2 cellular contexts compared by ENCODE assay signal in the genomic region with DNA sequence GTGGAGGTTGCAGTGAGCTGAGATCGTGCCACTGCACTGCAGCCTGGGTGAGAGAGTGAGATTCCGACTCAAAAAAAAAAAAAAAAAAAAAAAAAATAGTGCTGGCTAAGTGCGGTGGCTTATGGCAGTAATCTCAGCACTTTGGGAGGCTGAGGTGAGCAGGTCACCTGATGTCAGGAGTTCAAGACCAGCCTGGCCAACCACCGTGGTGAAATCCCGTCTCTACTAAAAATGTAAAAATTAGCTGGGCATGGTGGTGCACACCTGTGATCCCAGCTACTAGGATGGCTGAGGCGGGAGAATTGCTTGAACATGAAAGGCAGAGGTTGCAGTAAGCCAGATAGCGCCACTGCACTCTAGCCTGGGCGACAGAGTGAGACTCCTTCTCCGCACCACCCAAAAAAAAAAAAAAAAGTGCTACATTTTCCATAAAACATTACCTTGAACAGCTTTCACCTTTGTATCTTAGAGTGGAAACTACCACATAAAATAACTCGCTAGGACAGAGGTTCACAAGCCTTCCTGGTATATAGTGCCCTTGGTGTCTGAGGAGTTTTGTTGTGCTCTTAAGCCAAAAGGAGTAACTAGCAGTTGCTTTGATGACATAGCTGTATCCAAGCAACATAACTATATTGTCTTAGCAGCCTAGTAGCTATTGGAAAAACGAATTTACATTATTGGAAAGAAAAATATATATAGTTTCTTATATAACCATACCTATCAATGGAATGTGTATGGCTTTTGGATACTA.
TF ChIP-seq lines count a peak whose summit lies in the region.

No MANE protein-coding gene starts in this region.

TF ChIP-seq in A549, 52 proteins besides CTCF, POLR2A, EP300 and RAD21:
- TF ChIP-seq CHD2 (IDR thresholded peaks at IDR 0.05; ENCODE audit: low read length, partially characterized antibody) (no peak), POLR2AphosphoS2 (conservative IDR thresholded peaks at IDR 0.05; ENCODE audit: low read length) (0 out of 2 replicates have a peak, but pooled peaks have one; percentile 73)

TF ChIP-seq in HepG2, 621 proteins besides CTCF, POLR2A, EP300 and RAD21:
- TF ChIP-seq, protein P1, sequence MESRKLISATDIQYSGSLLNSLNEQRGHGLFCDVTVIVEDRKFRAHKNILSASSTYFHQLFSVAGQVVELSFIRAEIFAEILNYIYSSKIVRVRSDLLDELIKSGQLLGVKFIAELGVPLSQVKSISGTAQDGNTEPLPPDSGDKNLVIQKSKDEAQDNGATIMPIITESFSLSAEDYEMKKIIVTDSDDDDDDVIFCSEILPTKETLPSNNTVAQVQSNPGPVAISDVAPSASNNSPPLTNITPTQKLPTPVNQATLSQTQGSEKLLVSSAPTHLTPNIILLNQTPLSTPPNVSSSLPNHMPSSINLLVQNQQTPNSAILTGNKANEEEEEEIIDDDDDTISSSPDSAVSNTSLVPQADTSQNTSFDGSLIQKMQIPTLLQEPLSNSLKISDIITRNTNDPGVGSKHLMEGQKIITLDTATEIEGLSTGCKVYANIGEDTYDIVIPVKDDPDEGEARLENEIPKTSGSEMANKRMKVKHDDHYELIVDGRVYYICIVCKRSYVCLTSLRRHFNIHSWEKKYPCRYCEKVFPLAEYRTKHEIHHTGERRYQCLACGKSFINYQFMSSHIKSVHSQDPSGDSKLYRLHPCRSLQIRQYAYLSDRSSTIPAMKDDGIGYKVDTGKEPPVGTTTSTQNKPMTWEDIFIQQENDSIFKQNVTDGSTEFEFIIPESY (CRISPR knock-in tag; IDR thresholded peaks at IDR 0.05), result 0 out of 2 replicates have a peak, but pooled peaks have one; percentile 34
- peak; percentile 21; the same call in 1 of the 2 replicates for TF ChIP-seq POLR2AphosphoS5 (IDR thresholded peaks at IDR 0.05; ENCODE audit: low read depth, low read length)
- TF ChIP-seq, protein P2, sequence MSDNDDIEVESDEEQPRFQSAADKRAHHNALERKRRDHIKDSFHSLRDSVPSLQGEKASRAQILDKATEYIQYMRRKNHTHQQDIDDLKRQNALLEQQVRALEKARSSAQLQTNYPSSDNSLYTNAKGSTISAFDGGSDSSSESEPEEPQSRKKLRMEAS (IDR thresholded peaks at IDR 0.05), result no peak
